Comparison of ENCODE assay signal across 19 cellular contexts in the genomic region with DNA sequence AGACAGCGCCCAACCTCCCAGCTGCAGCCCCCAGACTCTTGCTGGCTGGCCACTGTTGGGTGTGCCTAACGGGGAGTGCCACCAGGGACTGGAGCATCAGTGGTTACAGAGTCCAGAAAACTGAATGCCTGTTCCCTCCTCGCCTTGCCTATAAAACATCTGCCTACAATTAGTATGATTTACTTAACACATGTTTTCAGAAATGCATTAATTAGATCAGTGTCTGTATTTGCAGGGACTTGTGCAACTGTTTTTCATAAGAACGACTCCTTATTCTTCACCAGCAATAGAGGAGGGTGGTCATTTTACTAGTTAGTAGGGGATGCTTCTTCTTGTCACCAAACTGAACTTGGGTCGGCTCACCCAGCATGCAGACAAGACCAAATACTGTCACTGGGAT.
"Had no signal": no experiment of that assay in that cellular context is flagged by ENCODE, and none has a peak within 500 bp of the region (broad histone marks: within the 10 kb centered on the region; RNA-seq: fewer than 3 reads in every experiment).

No MANE protein-coding gene starts in this region.

- ATAC-seq: gastrocnemius medialis, heart right ventricle, left cardiac atrium, left lung, left ventricle myocardium superior, lower lobe of right lung, mucosa of descending colon had no signal

- H3K4me1 ChIP-seq: esophagus muscularis mucosa, gastrocnemius medialis, heart right ventricle, left lung had no signal

- H3K4me3 ChIP-seq: coronary artery, dorsolateral prefrontal cortex, esophagus muscularis mucosa, gastrocnemius medialis, heart right ventricle, left lung, lower lobe of right lung, mucosa of descending colon had no signal

- H3K27ac ChIP-seq: coronary artery, dorsolateral prefrontal cortex, esophagus muscularis mucosa, gastrocnemius medialis, heart right ventricle, left lung, lower lobe of right lung had no signal

- DNase-seq: dermis blood vessel endothelial cell; dorsolateral prefrontal cortex; effector CD4-positive, alpha-beta T cell; effector memory CD4-positive, alpha-beta T cell; foreskin fibroblast; foreskin melanocyte; gastrocnemius medialis; glutamatergic neuron; head of caudate nucleus; heart right ventricle; hippocampal formation; left cardiac atrium; left lung; left ventricle myocardium superior; lower lobe of right lung; mesenchymal stem cell; mucosa of descending colon had no signal

- H3K27me3 ChIP-seq: dorsolateral prefrontal cortex, esophagus muscularis mucosa, gastrocnemius medialis, left lung had no signal

- H3K9me3 ChIP-seq: esophagus muscularis mucosa, gastrocnemius medialis, lower lobe of right lung had no signal

- H3K36me3 ChIP-seq: esophagus muscularis mucosa, gastrocnemius medialis, heart right ventricle, left lung, lower lobe of right lung had no signal
